ENCODE assay signal across 24 cellular contexts in the genomic region with DNA sequence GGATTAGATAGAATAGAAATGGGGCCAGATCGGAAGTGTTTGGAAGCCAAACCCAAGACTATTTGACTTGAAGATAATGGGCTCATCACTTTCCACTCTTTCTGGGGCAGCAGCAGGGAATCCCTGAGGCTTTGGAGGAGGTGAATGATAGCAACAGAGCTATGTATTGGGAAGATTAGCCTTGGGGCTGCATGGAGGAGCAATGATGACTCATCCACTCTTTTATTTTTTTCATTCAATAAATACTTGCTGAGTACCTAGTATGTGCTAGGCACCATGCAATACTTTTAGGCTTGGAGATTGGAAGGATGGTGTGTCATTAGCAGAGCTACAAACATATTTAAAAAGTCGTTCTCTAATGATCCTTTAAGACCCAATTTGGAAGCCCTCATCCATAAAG.
DNase-seq lines count a peak whose midpoint lies in the region; FAIRE-seq and TF ChIP-seq lines count a peak whose summit lies in the region.
"Had no signal": no experiment of that assay in that cellular context is flagged by ENCODE, and none has a peak within 500 bp of the region (broad histone marks: within the 10 kb centered on the region; RNA-seq: fewer than 3 reads in every experiment).

No MANE protein-coding gene starts in this region.

- TF ChIP-seq CTCF in bronchial epithelial cell (IDR thresholded peaks at IDR 0.05; ENCODE audit: insufficient read depth, low read length, severe bottlenecking) (no peak), BE2C (IDR thresholded peaks at IDR 0.05; ENCODE audit: low read depth, low read length) (no peak)

- H3K36me3 ChIP-seq in bronchial epithelial cell (ENCODE audit: control insufficient read depth, insufficient read depth, low read length) (no peaks in the 10 kb centered on the region), BE2C (no peaks in the 10 kb centered on the region)
- H3K36me3 ChIP-seq: Peyer's patch, SJSA1 had no signal

- H3K4me3 Mint-ChIP-seq in T-helper 2 cell treated with Interferon-gamma antibody and Interleukin-4, amounts not matched to agents 5 μg/mL and 100 μg/mL, for 36 hours: no peak overlapping the region
- H3K4me3 Mint-ChIP-seq: CD8-positive, alpha-beta memory T cell; H9 had no signal

- H3K9me3 ChIP-seq in BE2C: no peaks in the 10 kb centered on the region
- H3K9me3 ChIP-seq: Peyer's patch, SJSA1 had no signal

- H3K4me3 ChIP-seq in bronchial epithelial cell (ENCODE audit: low read depth, low read length): no peak overlapping the region
- H3K4me3 ChIP-seq in BE2C (ENCODE audit: low read depth, low read length): no peak overlapping the region
- H3K4me3 ChIP-seq: Peyer's patch, SJSA1 had no signal

- no peak overlapping the region for H3K27ac Mint-ChIP-seq in T-helper 2 cell treated with Interferon-gamma antibody and Interleukin-4, amounts not matched to agents 5 μg/mL and 100 μg/mL, for 36 hours
- H3K27ac Mint-ChIP-seq: CD8-positive, alpha-beta memory T cell; H9 had no signal

- H3K36me3 Mint-ChIP-seq in T-helper 2 cell treated with Interferon-gamma antibody and Interleukin-4, amounts not matched to agents 5 μg/mL and 100 μg/mL, for 36 hours (ENCODE audit: low read depth): no peaks in the 10 kb centered on the region
- H3K36me3 Mint-ChIP-seq: CD8-positive, alpha-beta memory T cell had no signal

- DNase-seq in DMS53 (lab: John Stamatoyannopoulos, UW) (peak; percentile 41), DMS53 treated with DMSO at 0.1 percent for 48 hours (lab: John Stamatoyannopoulos, UW; ENCODE audit: unreplicated experiment) (no peak), M059J (ENCODE audit: low read depth) (peak; percentile 8), bronchial epithelial cell (ENCODE audit: low read depth) (peak; percentile 25), urothelium cell line (ENCODE audit: low spot score) (peak; percentile 16), BE2C (no peak), Kasumi-1 (lab: John Stamatoyannopoulos, UW) (no peak)
- DNase-seq in T-helper 2 cell treated with Interferon-gamma antibody and Interleukin-4, amounts not matched to agents 5 μg/mL and 100 μg/mL, for 36 hours (ENCODE audit: low spot score): no peak
- DNase-seq: AML-193; Calu3; CD8-positive, alpha-beta memory T cell; DMS153; H9; IMR-90; MM.1S; NCI-H1048; NCI-H1436; NCI-H187 treated with DMSO at 0.1 percent for 48 hours; NCI-H2107; NCI-H2227 treated with DMSO at 0.1 percent for 48 hours; NCI-H510A treated with DMSO at 0.1 percent for 48 hours; NCI-H774; Peyer's patch had no signal

- FAIRE-seq in bronchial epithelial cell (lab: Jason Lieb, UNC) (no peak), urothelium cell line (lab: Jason Lieb, UNC) (no peak)

- no peaks in the 10 kb centered on the region for H3K27me3 Mint-ChIP-seq in T-helper 2 cell treated with Interferon-gamma antibody and Interleukin-4, amounts not matched to agents 5 μg/mL and 100 μg/mL, for 36 hours (ENCODE audit: low read depth)

- no peaks in the 10 kb centered on the region for H3K9me3 Mint-ChIP-seq in T-helper 2 cell treated with Interferon-gamma antibody and Interleukin-4, amounts not matched to agents 5 μg/mL and 100 μg/mL, for 36 hours
- H3K9me3 Mint-ChIP-seq: CD8-positive, alpha-beta memory T cell; H9 had no signal

- no peaks in the 10 kb centered on the region for H3K27me3 ChIP-seq in bronchial epithelial cell (ENCODE audit: control insufficient read depth, insufficient read depth, low read length)
- H3K27me3 ChIP-seq in BE2C: no peaks in the 10 kb centered on the region; the same call in 1 of the 2 replicates
- H3K27me3 ChIP-seq: Peyer's patch had no signal

- no peaks in the 10 kb centered on the region for H3K4me1 ChIP-seq in BE2C
- H3K4me1 ChIP-seq: Peyer's patch, SJSA1 had no signal

- H3K4me1 Mint-ChIP-seq in T-helper 2 cell treated with Interferon-gamma antibody and Interleukin-4, amounts not matched to agents 5 μg/mL and 100 μg/mL, for 36 hours (ENCODE audit: low read depth): no peaks in the 10 kb centered on the region
- H3K4me1 Mint-ChIP-seq: CD8-positive, alpha-beta memory T cell had no signal

Comparison
In these comparisons a context has a peak if more than half of its experiments do, and no peak if none do; other contexts are left out.
1. DNase-seq: peak in DMS53 (single experiment), M059J (single experiment), bronchial epithelial cell (single experiment) and urothelium cell line (single experiment); none in DMS53 treated with DMSO at 0.1 percent for 48 hours (single experiment), BE2C (single experiment), T-helper 2 cell treated with Interferon-gamma antibody and Interleukin-4, amounts not matched to agents 5 μg/mL and 100 μg/mL, for 36 hours (single experiment) and Kasumi-1 (0 of 2).